ENCODE assay signal across 17 cellular contexts in the genomic region with DNA sequence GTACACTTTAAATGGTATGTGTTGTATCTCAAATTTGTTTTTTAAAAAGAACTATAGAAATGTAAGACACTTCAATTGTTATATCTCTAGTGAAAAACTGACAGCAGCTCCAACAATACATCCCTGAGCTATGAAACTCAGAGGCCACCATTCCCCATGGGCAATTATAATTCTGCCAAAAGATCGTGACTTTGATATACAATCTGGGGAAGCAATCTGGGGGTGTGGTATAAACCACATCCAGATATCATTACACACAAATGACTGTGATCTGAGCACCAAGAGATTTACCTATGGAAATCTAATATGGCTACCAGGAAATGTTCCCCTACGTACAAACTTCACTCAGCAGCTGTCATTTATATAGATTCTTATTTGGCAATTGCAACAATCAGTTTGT.
A peak's percentile ranks its signal among the peaks of the same experiment; 100 is the strongest.
DNase-seq lines count a peak whose midpoint lies in the region; ATAC-seq, FAIRE-seq and TF ChIP-seq lines count a peak whose summit lies in the region.
"Had no signal": no experiment of that assay in that cellular context is flagged by ENCODE, and none has a peak within 500 bp of the region (broad histone marks: within the 10 kb centered on the region; RNA-seq: fewer than 3 reads in every experiment).

No MANE protein-coding gene starts in this region.

- peaks cover 8% of the 10 kb centered on the region for H3F3A ChIP-seq in PC-9 (ENCODE audit: insufficient read depth, low read depth)

- H3K36me3 ChIP-seq in HEK293 (ENCODE audit: control insufficient read depth in 2 of 2, insufficient read depth in 1 of 2, low read length in 2 of 2) (no peaks in the 10 kb centered on the region), PC-9 (ENCODE audit: low read depth) (no peaks in the 10 kb centered on the region)

- no TSS peak for BruUV-seq in PC-9 (replicated peaks; lab: Mats Ljungman, UMichigan)

- CTCF ChIA-PET in HEK293 (lab: Yijun Ruan, JAX) (interaction anchor here (1.0 kb wide), 1 partner anchor 15 kb away, joined by 3 read pairs; no protein-coding TSS in a partner anchor), PC-9 (lab: Charles Lee) (interaction anchor here (0.6 kb wide), 1 partner anchor 644 kb away, joined by 4 read pairs; no protein-coding TSS in a partner anchor)

- intact Hi-C loops in PC-9 (cut with micrococcal nuclease; ENCODE audit: unreplicated experiment) = no loop called here

- H3K9me3 ChIP-seq in HEK293 (ENCODE audit: control insufficient read depth, insufficient read depth, low read depth, low read length) (no peaks in the 10 kb centered on the region), PC-9 (ENCODE audit: insufficient read depth, low read depth) (no peaks in the 10 kb centered on the region)

- FAIRE-seq in HTR-8/SVneo (lab: Jason Lieb, UNC) = no peak

- TF ChIP-seq CTCF in HEK293 (tag by site-specific recombination; IDR thresholded peaks at IDR 0.05) (no peak), PC-9 (conservative IDR thresholded peaks at IDR 0.05) (no peak), foreskin keratinocyte (conservative IDR thresholded peaks at IDR 0.05) (no peak)

- no peak for ATAC-seq in foreskin keratinocyte
- ATAC-seq: T-cell had no signal

- H3K4me2 ChIP-seq in PC-9 = no peak overlapping the region

- no peak overlapping the region for H3K27ac ChIP-seq in HEK293 (ENCODE audit: extremely low read depth, low read depth, low read length)
- H3K27ac ChIP-seq in PC-9 = no peak overlapping the region
- H3K27ac ChIP-seq in foreskin keratinocyte = peak overlapping the region; percentile 30
- H3K27ac ChIP-seq: HL-60 had no signal

- H3K4me3 ChIP-seq in HEK293 (ENCODE audit: low read depth, low read length) = no peak overlapping the region
- no peak overlapping the region for H3K4me3 ChIP-seq in PC-9

- POLR2A ChIA-PET in HEK293 (lab: Yijun Ruan, JAX) (no interaction called here), PC-9 (lab: Charles Lee; ENCODE audit: unreplicated experiment) (interaction anchor here (0.6 to 0.7 kb wide), 4 partner anchors 17 to 747 kb away, joined by 3 to 9 read pairs (median 5); no protein-coding TSS in a partner anchor)

- H3K79me2 ChIP-seq in PC-9 (ENCODE audit: low read depth) = no peaks in the 10 kb centered on the region

- H3K27me3 ChIP-seq in PC-9 (ENCODE audit: insufficient read depth, low read depth) (no peaks in the 10 kb centered on the region), foreskin keratinocyte (no peaks in the 10 kb centered on the region)

- DNase-seq in ELR (ENCODE audit: low read depth) = peak; percentile 11
- peak; percentile 12 to 45 for DNase-seq in PC-9
- DNase-seq in foreskin keratinocyte = no peak
- no peak for DNase-seq in HTR-8/SVneo (ENCODE audit: insufficient read length, low spot score)
- DNase-seq in activated T-cell treated with anti-CD3 and anti-CD28 coated beads for 4 hours = no peak
- no peak for DNase-seq in DMS79 treated with DMSO at 0.1 percent for 48 hours (lab: John Stamatoyannopoulos, UW)
- DNase-seq: DMS53; HCEC 1CT; KG1; MM.1S; NCI-H1092 treated with DMSO at 0.1 percent for 48 hours; NCI-H1694; NK-92 treated with Interleukin-12 subunit alpha and Interleukin-12 subunit beta, amount 100 ng/mL, for 24 hours; OCI-M1; T-cell had no signal

- no peak overlapping the region for H2AFZ ChIP-seq in PC-9

- H3K9me2 ChIP-seq in PC-9 (ENCODE audit: insufficient read depth) = no peaks in the 10 kb centered on the region

- peaks cover 10% of the 10 kb centered on the region; the same call in 1 of the 2 replicates for H3K4me1 ChIP-seq in HEK293 (ENCODE audit: control insufficient read depth, insufficient read depth, low read length)
- H3K4me1 ChIP-seq in PC-9 (replicated peaks; ENCODE audit: insufficient read depth) = peaks cover 19% of the 10 kb centered on the region
- peaks cover 52% of the 10 kb centered on the region for H3K4me1 ChIP-seq in foreskin keratinocyte

- H4K20me1 ChIP-seq in PC-9 (ENCODE audit: insufficient read depth) = no peaks in the 10 kb centered on the region

TF ChIP-seq in HEK293, 187 proteins besides CTCF, POLR2A, EP300 and RAD21:
- TF ChIP-seq ZSCAN16 (tag by site-specific recombination; IDR thresholded peaks at IDR 0.05) = 0 out of 2 replicates have a peak, but pooled peaks have one; percentile 65
- TF ChIP-seq, protein P1, sequence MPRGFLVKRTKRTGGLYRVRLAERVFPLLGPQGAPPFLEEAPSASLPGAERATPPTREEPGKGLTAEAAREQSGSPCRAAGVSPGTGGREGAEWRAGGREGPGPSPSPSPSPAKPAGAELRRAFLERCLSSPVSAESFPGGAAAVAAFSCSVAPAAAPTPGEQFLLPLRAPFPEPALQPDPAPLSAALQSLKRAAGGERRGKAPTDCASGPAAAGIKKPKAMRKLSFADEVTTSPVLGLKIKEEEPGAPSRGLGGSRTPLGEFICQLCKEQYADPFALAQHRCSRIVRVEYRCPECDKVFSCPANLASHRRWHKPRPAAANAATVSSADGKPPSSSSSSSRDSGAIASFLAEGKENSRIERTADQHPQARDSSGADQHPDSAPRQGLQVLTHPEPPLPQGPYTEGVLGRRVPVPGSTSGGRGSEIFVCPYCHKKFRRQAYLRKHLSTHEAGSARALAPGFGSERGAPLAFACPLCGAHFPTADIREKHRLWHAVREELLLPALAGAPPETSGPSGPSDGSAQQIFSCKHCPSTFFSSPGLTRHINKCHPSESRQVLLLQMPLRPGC (tag by site-specific recombination; IDR thresholded peaks at IDR 0.05) = no peak

Comparison
In these comparisons a context has a peak if more than half of its experiments do, and no peak if none do; other contexts are left out.
1. DNase-seq: peak in ELR (single experiment) and PC-9 (2 of 2); none in foreskin keratinocyte (0 of 2), HTR-8/SVneo (single experiment), activated T-cell treated with anti-CD3 and anti-CD28 coated beads for 4 hours (single experiment) and DMS79 treated with DMSO at 0.1 percent for 48 hours (single experiment).